In genomic region chr16:608019-608418, GRCh38 we compare ENCODE assay signal across 1 cellular context.
TF ChIP-seq lines count a peak whose summit lies in the region.

No MANE protein-coding gene starts in this region.

TF ChIP-seq in GM23338, 12 proteins besides CTCF, POLR2A, EP300 and RAD21 (continued from another document):
- TF ChIP-seq, protein P1, sequence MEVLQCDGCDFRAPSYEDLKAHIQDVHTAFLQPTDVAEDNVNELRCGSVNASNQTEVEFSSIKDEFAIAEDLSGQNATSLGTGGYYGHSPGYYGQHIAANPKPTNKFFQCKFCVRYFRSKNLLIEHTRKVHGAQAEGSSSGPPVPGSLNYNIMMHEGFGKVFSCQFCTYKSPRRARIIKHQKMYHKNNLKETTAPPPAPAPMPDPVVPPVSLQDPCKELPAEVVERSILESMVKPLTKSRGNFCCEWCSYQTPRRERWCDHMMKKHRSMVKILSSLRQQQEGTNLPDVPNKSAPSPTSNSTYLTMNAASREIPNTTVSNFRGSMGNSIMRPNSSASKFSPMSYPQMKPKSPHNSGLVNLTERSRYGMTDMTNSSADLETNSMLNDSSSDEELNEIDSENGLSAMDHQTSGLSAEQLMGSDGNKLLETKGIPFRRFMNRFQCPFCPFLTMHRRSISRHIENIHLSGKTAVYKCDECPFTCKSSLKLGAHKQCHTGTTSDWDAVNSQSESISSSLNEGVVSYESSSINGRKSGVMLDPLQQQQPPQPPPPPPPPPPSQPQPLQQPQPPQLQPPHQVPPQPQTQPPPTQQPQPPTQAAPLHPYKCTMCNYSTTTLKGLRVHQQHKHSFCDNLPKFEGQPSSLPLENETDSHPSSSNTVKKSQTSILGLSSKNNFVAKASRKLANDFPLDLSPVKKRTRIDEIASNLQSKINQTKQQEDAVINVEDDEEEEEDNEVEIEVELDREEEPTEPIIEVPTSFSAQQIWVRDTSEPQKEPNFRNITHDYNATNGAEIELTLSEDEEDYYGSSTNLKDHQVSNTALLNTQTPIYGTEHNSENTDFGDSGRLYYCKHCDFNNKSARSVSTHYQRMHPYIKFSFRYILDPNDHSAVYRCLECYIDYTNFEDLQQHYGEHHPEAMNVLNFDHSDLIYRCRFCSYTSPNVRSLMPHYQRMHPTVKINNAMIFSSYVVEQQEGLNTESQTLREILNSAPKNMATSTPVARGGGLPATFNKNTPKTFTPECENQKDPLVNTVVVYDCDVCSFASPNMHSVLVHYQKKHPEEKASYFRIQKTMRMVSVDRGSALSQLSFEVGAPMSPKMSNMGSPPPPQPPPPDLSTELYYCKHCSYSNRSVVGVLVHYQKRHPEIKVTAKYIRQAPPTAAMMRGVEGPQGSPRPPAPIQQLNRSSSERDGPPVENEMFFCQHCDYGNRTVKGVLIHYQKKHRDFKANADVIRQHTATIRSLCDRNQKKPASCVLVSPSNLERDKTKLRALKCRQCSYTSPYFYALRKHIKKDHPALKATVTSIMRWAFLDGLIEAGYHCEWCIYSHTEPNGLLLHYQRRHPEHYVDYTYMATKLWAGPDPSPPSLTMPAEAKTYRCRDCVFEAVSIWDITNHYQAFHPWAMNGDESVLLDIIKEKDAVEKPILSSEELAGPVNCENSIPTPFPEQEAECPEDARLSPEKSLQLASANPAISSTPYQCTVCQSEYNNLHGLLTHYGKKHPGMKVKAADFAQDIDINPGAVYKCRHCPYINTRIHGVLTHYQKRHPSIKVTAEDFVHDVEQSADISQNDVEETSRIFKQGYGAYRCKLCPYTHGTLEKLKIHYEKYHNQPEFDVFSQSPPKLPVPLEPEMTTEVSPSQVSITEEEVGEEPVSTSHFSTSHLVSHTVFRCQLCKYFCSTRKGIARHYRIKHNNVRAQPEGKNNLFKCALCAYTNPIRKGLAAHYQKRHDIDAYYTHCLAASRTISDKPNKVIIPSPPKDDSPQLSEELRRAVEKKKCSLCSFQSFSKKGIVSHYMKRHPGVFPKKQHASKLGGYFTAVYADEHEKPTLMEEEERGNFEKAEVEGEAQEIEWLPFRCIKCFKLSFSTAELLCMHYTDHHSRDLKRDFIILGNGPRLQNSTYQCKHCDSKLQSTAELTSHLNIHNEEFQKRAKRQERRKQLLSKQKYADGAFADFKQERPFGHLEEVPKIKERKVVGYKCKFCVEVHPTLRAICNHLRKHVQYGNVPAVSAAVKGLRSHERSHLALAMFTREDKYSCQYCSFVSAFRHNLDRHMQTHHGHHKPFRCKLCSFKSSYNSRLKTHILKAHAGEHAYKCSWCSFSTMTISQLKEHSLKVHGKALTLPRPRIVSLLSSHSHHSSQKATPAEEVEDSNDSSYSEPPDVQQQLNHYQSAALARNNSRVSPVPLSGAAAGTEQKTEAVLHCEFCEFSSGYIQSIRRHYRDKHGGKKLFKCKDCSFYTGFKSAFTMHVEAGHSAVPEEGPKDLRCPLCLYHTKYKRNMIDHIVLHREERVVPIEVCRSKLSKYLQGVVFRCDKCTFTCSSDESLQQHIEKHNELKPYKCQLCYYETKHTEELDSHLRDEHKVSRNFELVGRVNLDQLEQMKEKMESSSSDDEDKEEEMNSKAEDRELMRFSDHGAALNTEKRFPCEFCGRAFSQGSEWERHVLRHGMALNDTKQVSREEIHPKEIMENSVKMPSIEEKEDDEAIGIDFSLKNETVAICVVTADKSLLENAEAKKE (CRISPR knock-in tag; IDR thresholded peaks at IDR 0.05), result no peak
- no peak for TF ChIP-seq ZNF114 (CRISPR knock-in tag; IDR thresholded peaks at IDR 0.05)
- no peak for TF ChIP-seq STAT1 (IDR thresholded peaks at IDR 0.05; ENCODE audit: unreplicated experiment)
- TF ChIP-seq CREB1 (CRISPR knock-in tag; IDR thresholded peaks at IDR 0.05; ENCODE audit: low read depth), result no peak
- TF ChIP-seq JUNB (IDR thresholded peaks at IDR 0.05; ENCODE audit: unreplicated experiment), result no peak
- no peak for TF ChIP-seq EZH2phosphoT487 (IDR thresholded peaks at IDR 0.05; ENCODE audit: unreplicated experiment)
- no peak for TF ChIP-seq EZH2 (IDR thresholded peaks at IDR 0.05; ENCODE audit: low read depth, unreplicated experiment)
- no peak for TF ChIP-seq ZNF331 (CRISPR knock-in tag; IDR thresholded peaks at IDR 0.05; ENCODE audit: low read depth)
- TF ChIP-seq REST (IDR thresholded peaks at IDR 0.05; ENCODE audit: unreplicated experiment), result no peak
